8 cellular contexts compared by ENCODE assay signal in the genomic region with DNA sequence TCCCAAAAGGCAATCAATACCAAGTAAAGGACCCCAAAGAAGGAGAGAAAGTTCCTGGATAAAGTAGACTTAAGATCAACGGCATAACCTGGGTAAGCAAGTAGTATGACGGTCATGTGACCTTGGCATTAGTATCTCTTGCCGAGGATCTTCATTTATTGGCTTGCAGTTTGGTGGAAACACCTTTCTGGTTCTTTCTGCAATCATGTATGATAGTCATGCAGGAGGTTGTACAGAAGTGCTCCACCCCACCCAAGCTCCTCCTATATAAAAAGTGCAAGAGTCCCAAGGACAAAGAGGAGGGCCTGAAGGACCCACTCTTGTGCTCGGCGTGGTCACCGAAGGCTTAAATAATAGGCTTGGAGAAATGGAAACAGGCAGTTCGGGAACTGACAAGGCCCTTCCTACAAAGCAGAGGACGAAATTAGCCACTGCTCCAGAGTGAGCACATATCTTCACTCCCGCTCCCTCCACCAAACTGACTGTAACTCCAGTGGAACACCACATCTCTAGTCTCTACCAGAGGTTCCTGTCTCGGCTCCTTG. TPM values are rescaled to one million over a fixed set of nuclear protein-coding genes. Genes with fewer than 3 reads are reported as not detected.
DNase-seq lines count a peak whose midpoint lies in the region; ATAC-seq, FAIRE-seq and TF ChIP-seq lines count a peak whose summit lies in the region.

No MANE protein-coding gene starts in this region.

- peak overlapping the region; percentile 66 for H3K9ac ChIP-seq in rectal smooth muscle tissue (ENCODE audit: low read length)

- H3K9me3 Mint-ChIP-seq in activated T-helper 2 cell treated with anti-CD3 and anti-CD28 coated beads, Interferon-gamma antibody, Interleukin-2, Interleukin-4, amounts not matched to agents 10 μg/mL and 5 μg/mL and 100 μg/mL, durations not matched to agents 14 hours and 24 hours and 36 hours, result no peaks in the 10 kb centered on the region

- H3K36me3 ChIP-seq in cardiac muscle cell (peaks cover 4% of the 10 kb centered on the region), rectal smooth muscle tissue (ENCODE audit: control insufficient read depth, insufficient read depth, low read length) (no peaks in the 10 kb centered on the region)

- no peaks in the 10 kb centered on the region for H3K27me3 Mint-ChIP-seq in activated T-helper 2 cell treated with anti-CD3 and anti-CD28 coated beads, Interferon-gamma antibody, Interleukin-2, Interleukin-4, amounts not matched to agents 10 μg/mL and 5 μg/mL and 100 μg/mL, durations not matched to agents 14 hours and 24 hours and 36 hours (ENCODE audit: low read depth)

- H3K27ac Mint-ChIP-seq in activated T-helper 2 cell treated with anti-CD3 and anti-CD28 coated beads, Interferon-gamma antibody, Interleukin-2, Interleukin-4, amounts not matched to agents 10 μg/mL and 5 μg/mL and 100 μg/mL, durations not matched to agents 14 hours and 24 hours and 36 hours, result peak overlapping the region; percentile 94

- intact Hi-C loops in activated T-helper 2 cell treated with anti-CD3 and anti-CD28 coated beads, Interferon-gamma antibody, Interleukin-2, Interleukin-4, amounts not matched to agents 10 μg/mL and 5 μg/mL and 100 μg/mL, durations not matched to agents 14 hours and 24 hours and 36 hours (cut with micrococcal nuclease), result no loop called here

- no peak for ATAC-seq in HG02840 (IDR thresholded peaks at IDR 0.05; ENCODE audit: low FRiP score, unreplicated experiment)

- H3K4me1 ChIP-seq in cardiac muscle cell (ENCODE audit: low read depth) (peaks cover 30% of the 10 kb centered on the region), rectal smooth muscle tissue (ENCODE audit: control insufficient read depth, insufficient read depth, low read length) (peaks cover 22% of the 10 kb centered on the region)

- no peak for TF ChIP-seq CTCF in cardiac muscle cell (IDR thresholded peaks at IDR 0.05; ENCODE audit: low read depth, low read length)

- FAIRE-seq in GM18507 (lab: Jason Lieb, UNC), result peak; percentile 69

- H3K4me1 Mint-ChIP-seq in activated T-helper 2 cell treated with anti-CD3 and anti-CD28 coated beads, Interferon-gamma antibody, Interleukin-2, Interleukin-4, amounts not matched to agents 10 μg/mL and 5 μg/mL and 100 μg/mL, durations not matched to agents 14 hours and 24 hours and 36 hours (ENCODE audit: low read depth), result peaks cover 45% of the 10 kb centered on the region

- peak overlapping the region; percentile 87 for H3K27ac ChIP-seq in cardiac muscle cell
- H3K27ac ChIP-seq in rectal smooth muscle tissue (ENCODE audit: low read depth, low read length), result peak overlapping the region; percentile 95

- H3K27me3 ChIP-seq in cardiac muscle cell (no peaks in the 10 kb centered on the region), rectal smooth muscle tissue (ENCODE audit: control insufficient read depth, insufficient read depth, low read length) (no peaks in the 10 kb centered on the region)

- H3K4me3 ChIP-seq in cardiac muscle cell, result peak overlapping the region; percentile 66
- H3K4me3 ChIP-seq in rectal smooth muscle tissue (ENCODE audit: low read length), result peak overlapping the region; percentile 90

- no peak for DNase-seq in GM18507 (ENCODE audit: extremely low spot score, insufficient read length, low read depth)
- peak; percentile 48 to 50 for DNase-seq in Kasumi-1 (lab: John Stamatoyannopoulos, UW)
- peak; percentile 32 for DNase-seq in activated T-helper 2 cell treated with anti-CD3 and anti-CD28 coated beads, Interferon-gamma antibody, Interleukin-2, Interleukin-4, amounts not matched to agents 10 μg/mL and 5 μg/mL and 100 μg/mL, durations not matched to agents 14 hours and 24 hours and 36 hours (ENCODE audit: low spot score)
- DNase-seq in cardiac muscle cell (ENCODE audit: low read depth in 1 of 2, low spot score in 1 of 2), result no peak
- DNase-seq in UCSD-AML1 (lab: John Stamatoyannopoulos, UW; ENCODE audit: unreplicated experiment), result no peak
- DNase-seq in kidney glomerular epithelial cell (lab: John Stamatoyannopoulos, UW), result no peak

- peaks cover 34% of the 10 kb centered on the region for H3K36me3 Mint-ChIP-seq in activated T-helper 2 cell treated with anti-CD3 and anti-CD28 coated beads, Interferon-gamma antibody, Interleukin-2, Interleukin-4, amounts not matched to agents 10 μg/mL and 5 μg/mL and 100 μg/mL, durations not matched to agents 14 hours and 24 hours and 36 hours (ENCODE audit: low read depth)

- no peaks in the 10 kb centered on the region for H3K9me3 ChIP-seq in cardiac muscle cell (ENCODE audit: low read depth)

- H3K4me3 Mint-ChIP-seq in activated T-helper 2 cell treated with anti-CD3 and anti-CD28 coated beads, Interferon-gamma antibody, Interleukin-2, Interleukin-4, amounts not matched to agents 10 μg/mL and 5 μg/mL and 100 μg/mL, durations not matched to agents 14 hours and 24 hours and 36 hours (ENCODE audit: low read depth), result peak overlapping the region; percentile 95

RNA-seq across cellular contexts. Expression of gene CS, which starts 0.8 kb away (rescaled TPM):
- total RNA-seq in activated T-helper 2 cell treated with anti-CD3 and anti-CD28 coated beads, Interferon-gamma antibody, Interleukin-2, Interleukin-4, amounts not matched to agents 10 μg/mL and 5 μg/mL and 100 μg/mL, durations not matched to agents 14 hours and 24 hours and 36 hours, result 250 and 253 TPM in 2 replicates
- total RNA-seq in cardiac muscle cell, result 280 and 360 TPM in 2 replicates
- polyA plus RNA-seq in cardiac muscle cell, result 243 and 289 TPM in 2 replicates

RNA-seq across cellular contexts. Expression of gene CNPY2, which starts 16.4 kb away (rescaled TPM):
- 160 and 165 TPM in 2 replicates for total RNA-seq in activated T-helper 2 cell treated with anti-CD3 and anti-CD28 coated beads, Interferon-gamma antibody, Interleukin-2, Interleukin-4, amounts not matched to agents 10 μg/mL and 5 μg/mL and 100 μg/mL, durations not matched to agents 14 hours and 24 hours and 36 hours
- total RNA-seq in cardiac muscle cell, result 85.3 and 107 TPM in 2 replicates
- 245 and 302 TPM in 2 replicates for polyA plus RNA-seq in cardiac muscle cell

RNA-seq across cellular contexts. Expression of gene COQ10A, which starts 32.6 kb away (rescaled TPM):
- 15.9 and 17.0 TPM in 2 replicates for total RNA-seq in activated T-helper 2 cell treated with anti-CD3 and anti-CD28 coated beads, Interferon-gamma antibody, Interleukin-2, Interleukin-4, amounts not matched to agents 10 μg/mL and 5 μg/mL and 100 μg/mL, durations not matched to agents 14 hours and 24 hours and 36 hours
- total RNA-seq in cardiac muscle cell, result 40.3 and 53.6 TPM in 2 replicates
- polyA plus RNA-seq in cardiac muscle cell, result 65.6 and 67.2 TPM in 2 replicates

RNA-seq across cellular contexts. Expression of gene PAN2, which starts 34.4 kb away (rescaled TPM):
- total RNA-seq in activated T-helper 2 cell treated with anti-CD3 and anti-CD28 coated beads, Interferon-gamma antibody, Interleukin-2, Interleukin-4, amounts not matched to agents 10 μg/mL and 5 μg/mL and 100 μg/mL, durations not matched to agents 14 hours and 24 hours and 36 hours, result 28.7 and 28.9 TPM in 2 replicates
- total RNA-seq in cardiac muscle cell, result 52.6 and 63.1 TPM in 2 replicates
- polyA plus RNA-seq in cardiac muscle cell, result 72.7 and 76.0 TPM in 2 replicates

RNA-seq across cellular contexts. Expression of gene IL23A, which starts 39.3 kb away (rescaled TPM):
- total RNA-seq in activated T-helper 2 cell treated with anti-CD3 and anti-CD28 coated beads, Interferon-gamma antibody, Interleukin-2, Interleukin-4, amounts not matched to agents 10 μg/mL and 5 μg/mL and 100 μg/mL, durations not matched to agents 14 hours and 24 hours and 36 hours, result 30.4 and 31.0 TPM in 2 replicates
- 0.63 TPM in 1 of 2 replicates, not detected in the other for total RNA-seq in cardiac muscle cell
- 0.52 TPM in 1 of 2 replicates, not detected in the other for polyA plus RNA-seq in cardiac muscle cell

Comparison
In these comparisons a context has a peak if more than half of its experiments do, and no peak if none do; other contexts are left out.
1. DNase-seq: peak in Kasumi-1 (2 of 2) and activated T-helper 2 cell treated with anti-CD3 and anti-CD28 coated beads, Interferon-gamma antibody, Interleukin-2, Interleukin-4, amounts not matched to agents 10 μg/mL and 5 μg/mL and 100 μg/mL, durations not matched to agents 14 hours and 24 hours and 36 hours (single experiment); none in GM18507 (single experiment), cardiac muscle cell (0 of 2), UCSD-AML1 (single experiment) and kidney glomerular epithelial cell (single experiment).